ENCODE assay signal across 8 cellular contexts in the genomic region with DNA sequence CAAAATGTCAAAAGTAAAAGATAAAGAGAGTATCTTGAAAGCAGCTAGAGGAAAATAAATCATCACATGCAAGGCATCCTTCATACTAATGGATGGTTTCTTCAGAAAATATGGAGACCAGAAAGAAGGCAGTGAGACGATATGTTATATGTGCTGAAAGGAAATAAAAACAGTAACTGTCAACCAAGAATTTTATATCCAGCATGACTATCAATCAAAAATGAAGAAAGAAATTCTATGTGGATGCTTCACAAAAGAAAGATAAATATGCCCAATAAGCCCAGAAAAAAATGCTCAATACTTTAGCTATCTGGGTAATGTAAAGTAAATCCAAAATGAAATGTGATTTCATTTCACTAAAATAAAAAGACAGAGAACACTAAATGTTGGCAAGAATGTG.
"Had no signal": no experiment of that assay in that cellular context is flagged by ENCODE, and none has a peak within 500 bp of the region (broad histone marks: within the 10 kb centered on the region; RNA-seq: fewer than 3 reads in every experiment).

No MANE protein-coding gene starts in this region.

- H3K9ac ChIP-seq: KMS-11 had no signal

- H3K4me3 ChIP-seq: K562 had no signal

- FAIRE-seq: HepG2, HTR-8/SVneo, K562 had no signal

- H3K4me2 ChIP-seq: KMS-11 had no signal

- H3K27ac ChIP-seq: HL-60, KMS-11 had no signal

- DNase-seq: IMR-90, KBM-7, KG1 had no signal

- ATAC-seq: HepG2, K562 had no signal
